ENCODE assay signal across 11 cellular contexts in genomic region chr14:23093993-23094665, GRCh38. TPM values are rescaled to one million over a fixed set of nuclear protein-coding genes. Genes with fewer than 3 reads are reported as not detected.
A peak's percentile ranks its signal among the peaks of the same experiment; 100 is the strongest.
DNase-seq lines count a peak whose midpoint lies in the region; ATAC-seq and TF ChIP-seq lines count a peak whose summit lies in the region.
"Had no signal": no experiment of that assay in that cellular context is flagged by ENCODE, and none has a peak within 500 bp of the region (broad histone marks: within the 10 kb centered on the region; RNA-seq: fewer than 3 reads in every experiment).

No MANE protein-coding gene starts in this region.

- H3K4me3 ChIP-seq in left ventricle myocardium inferior (peak overlapping the region; percentile 90), urinary bladder (ENCODE audit: low read depth, low read length) (peak overlapping the region; percentile 74)

- 0 to 2% (median 1%) methylated on average over 14 of the region's 14 CpGs for WGBS in adipose tissue, 3 donors
- WGBS in urinary bladder = under 1% methylated on average over 14 of the region's 14 CpGs

- TF ChIP-seq CTCF in left ventricle myocardium inferior (IDR thresholded peaks at IDR 0.05; ENCODE audit: borderline replicate concordance) = peak; percentile 25

- no peak for ATAC-seq in left ventricle myocardium superior
- no peak for ATAC-seq in GM18907 (IDR thresholded peaks at IDR 0.05; ENCODE audit: unreplicated experiment)

- intact Hi-C loops in left ventricle myocardium inferior (cut with micrococcal nuclease) (no loop called here), left ventricle myocardium superior (cut with micrococcal nuclease) (no loop called here)

- H3K4me1 ChIP-seq in left ventricle myocardium inferior (peaks cover 79% of the 10 kb centered on the region), urinary bladder (ENCODE audit: insufficient read depth) (no peaks in the 10 kb centered on the region)

- no peaks in the 10 kb centered on the region for H3K9me3 ChIP-seq in left ventricle myocardium inferior (replicated peaks)

- H3K27ac ChIP-seq in left ventricle myocardium inferior (replicated peaks) (peak overlapping the region; percentile 97), adipose tissue (ENCODE audit: low read depth, low read length) (peak overlapping the region; percentile 76), layer of hippocampus (ENCODE audit: low read depth, low read length) (peak overlapping the region; percentile 99), urinary bladder (ENCODE audit: low read depth) (peak overlapping the region; percentile 98)

- DNase-seq in left ventricle myocardium inferior (no peak), left ventricle myocardium superior (no peak), globus pallidus (ENCODE audit: low spot score) (no peak), ureter (ENCODE audit: low spot score) (no peak)
- DNase-seq: hypothalamus had no signal

- H3K27me3 ChIP-seq in left ventricle myocardium inferior (ENCODE audit: low read depth) (no peaks in the 10 kb centered on the region), layer of hippocampus (ENCODE audit: control insufficient read depth, insufficient read depth, low read length) (no peaks in the 10 kb centered on the region)

- H3K36me3 ChIP-seq in left ventricle myocardium inferior = peaks cover 56% of the 10 kb centered on the region
- H3K36me3 ChIP-seq in urinary bladder (ENCODE audit: insufficient read depth) = no peaks in the 10 kb centered on the region

RNA-seq across cellular contexts. Expression of gene ACIN1, which starts 0.8 kb away (rescaled TPM):
- 64.6 TPM for total RNA-seq in left ventricle myocardium inferior
- 78.4 TPM for total RNA-seq in left ventricle myocardium superior
- polyA plus RNA-seq in adipose tissue = 10 to 100 TPM; 43.6 to 81.4 (median 79.3) TPM
- 87.9 TPM for total RNA-seq in urinary bladder
- polyA plus RNA-seq in urinary bladder = 82.2 TPM
- 229 TPM for total RNA-seq in ureter

RNA-seq across cellular contexts. Expression of gene C14orf119, which starts 1.2 kb away (rescaled TPM):
- total RNA-seq in left ventricle myocardium inferior (25.2 TPM), left ventricle myocardium superior (23.6 TPM), urinary bladder (37.2 TPM), ureter (40.2 TPM)
- polyA plus RNA-seq in adipose tissue (10 to 100 TPM; 16.3 to 54.9 (median 45.0) TPM), urinary bladder (51.8 TPM)

RNA-seq across cellular contexts. Expression of gene CIROP, which starts 10.7 kb away (rescaled TPM):
- total RNA-seq in left ventricle myocardium inferior = not detected
- total RNA-seq in left ventricle myocardium superior = not detected
- polyA plus RNA-seq in adipose tissue = under 1 TPM in 2 of 3 donors, not detected in 1; 0.03 to 0.56 TPM
- not detected for total RNA-seq in urinary bladder
- polyA plus RNA-seq in urinary bladder = not detected
- not detected for total RNA-seq in ureter
- total RNA-seq: Daoy, NCI-H460 had no signal

RNA-seq across cellular contexts. Expression of gene CEBPE, which starts 24.9 kb away (rescaled TPM):
- total RNA-seq in left ventricle myocardium inferior (not detected), left ventricle myocardium superior (not detected), urinary bladder (not detected), ureter (not detected)
- polyA plus RNA-seq in adipose tissue (1 to 10 TPM in 1 of 3 donors, under 1 TPM in 1, not detected in 1; 0.15 to 2.8 TPM), urinary bladder (0.06 TPM)
- total RNA-seq: Daoy, NCI-H460 had no signal

RNA-seq across cellular contexts. Expression of gene CDH24, which starts 36.8 kb away (rescaled TPM):
- total RNA-seq in left ventricle myocardium inferior = 2.1 TPM
- 2.0 TPM for total RNA-seq in left ventricle myocardium superior
- polyA plus RNA-seq in adipose tissue = 1 to 10 TPM; 1.9 to 7.0 (median 4.4) TPM
- total RNA-seq in urinary bladder = 6.4 TPM
- polyA plus RNA-seq in urinary bladder = 4.4 TPM
- 3.7 TPM for total RNA-seq in ureter
